Comparison of ENCODE assay signal across 8 cellular contexts in the genomic region with DNA sequence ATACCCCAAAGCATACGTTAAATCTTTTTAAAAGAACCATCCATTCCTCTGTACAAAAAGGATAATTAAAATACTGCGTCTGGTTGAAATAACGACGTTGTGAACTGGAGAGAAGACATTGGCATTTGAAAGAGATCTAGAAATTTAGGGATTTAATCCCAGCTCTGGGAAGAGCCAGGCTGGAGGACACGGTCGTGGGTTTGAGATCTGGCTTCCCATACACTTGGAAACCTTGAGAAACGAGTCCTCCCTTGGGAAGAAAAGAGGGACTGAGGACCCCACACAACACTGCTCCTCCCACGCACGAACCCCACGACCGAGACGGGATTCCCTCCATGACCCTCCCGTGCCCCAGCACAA. TPM values are rescaled to one million over a fixed set of nuclear protein-coding genes. Genes with fewer than 3 reads are reported as not detected.
A peak's percentile ranks its signal among the peaks of the same experiment; 100 is the strongest.
DNase-seq lines count a peak whose midpoint lies in the region; ATAC-seq and TF ChIP-seq lines count a peak whose summit lies in the region.

No MANE protein-coding gene starts in this region.

- peak overlapping the region; percentile 95 for H3K4me3 Mint-ChIP-seq in activated naive CD4-positive, alpha-beta T cell treated with anti-CD3 and anti-CD28 coated beads, Interleukin-2, amount 50 U/mL, for 24 hours
- peak overlapping the region; percentile 90 to 99 (median 94) for H3K4me3 Mint-ChIP-seq in brain

- H3K4ac ChIP-seq in mesenchymal stem cell (ENCODE audit: low read depth in 1 of 2, low read length in 2 of 2), result peak overlapping the region in 1 of 2 experiments; percentile 13

- peak overlapping the region; percentile 94 for H3K9ac ChIP-seq in mesenchymal stem cell (ENCODE audit: low read length)

- no peak overlapping the region for H2BK12ac ChIP-seq in mesenchymal stem cell (ENCODE audit: low read length in 2 of 2)

- peak overlapping the region; percentile 43 for H3K27ac Mint-ChIP-seq in activated naive CD4-positive, alpha-beta T cell treated with anti-CD3 and anti-CD28 coated beads, Interleukin-2, amount 50 U/mL, for 24 hours
- peak overlapping the region; percentile 93 to 97 (median 96) for H3K27ac Mint-ChIP-seq in brain

- peak overlapping the region; percentile 27 for H2BK120ac ChIP-seq in mesenchymal stem cell (ENCODE audit: low read depth, low read length)

- peak overlapping the region; percentile 23 for H2BK15ac ChIP-seq in mesenchymal stem cell (ENCODE audit: low read depth, poor library complexity, severe bottlenecking)

- TF ChIP-seq CTCF in brain (conservative IDR thresholded peaks at IDR 0.05) (no peak), upper lobe of right lung (IDR thresholded peaks at IDR 0.05) (no peak)

- H3K27me3 Mint-ChIP-seq in activated naive CD4-positive, alpha-beta T cell treated with anti-CD3 and anti-CD28 coated beads, Interleukin-2, amount 50 U/mL, for 24 hours, result no peaks in the 10 kb centered on the region
- H3K27me3 Mint-ChIP-seq in brain, result peaks cover 5% of the 10 kb centered on the region

- peak overlapping the region; percentile 93 for H3K4me2 ChIP-seq in mesenchymal stem cell (ENCODE audit: low read length, poor library complexity, severe bottlenecking)

- H3K9me3 ChIP-seq in mesenchymal stem cell (ENCODE audit: control insufficient read depth, low read length) (no peaks in the 10 kb centered on the region), upper lobe of right lung (no peaks in the 10 kb centered on the region)

- peaks cover 33% of the 10 kb centered on the region for H3K4me1 Mint-ChIP-seq in activated naive CD4-positive, alpha-beta T cell treated with anti-CD3 and anti-CD28 coated beads, Interleukin-2, amount 50 U/mL, for 24 hours
- peaks cover 41% of the 10 kb centered on the region for H3K4me1 Mint-ChIP-seq in brain

- H2AK5ac ChIP-seq in mesenchymal stem cell (ENCODE audit: low read length, severe bottlenecking), result no peak overlapping the region

- H3K4me3 ChIP-seq in mesenchymal stem cell (ENCODE audit: insufficient read depth in 1 of 2, low read depth in 1 of 2, low read length in 2 of 2) (peak overlapping the region; percentile 98 to 99), upper lobe of right lung (peak overlapping the region; percentile 97)

- no peak for DNase-seq in activated naive CD4-positive, alpha-beta T cell (lab: John Stamatoyannopoulos, UW)
- no peak for DNase-seq in mesenchymal stem cell
- DNase-seq in upper lobe of right lung, result no peak
- DNase-seq in NCI-H2081 treated with DMSO at 0.1 percent for 48 hours (lab: John Stamatoyannopoulos, UW), result no peak
- no peak for DNase-seq in RPMI8226

- ATAC-seq in upper lobe of right lung (no peak), HG03135 (IDR thresholded peaks at IDR 0.05; ENCODE audit: unreplicated experiment) (no peak)

- H4K8ac ChIP-seq in mesenchymal stem cell (ENCODE audit: low read length), result no peak overlapping the region

- H3K9me3 Mint-ChIP-seq in activated naive CD4-positive, alpha-beta T cell treated with anti-CD3 and anti-CD28 coated beads, Interleukin-2, amount 50 U/mL, for 24 hours, result no peaks in the 10 kb centered on the region
- H3K9me3 Mint-ChIP-seq in brain, result peaks cover 2 to 16% (median 9%) of the 10 kb centered on the region in 5 experiments

- peaks cover 24% of the 10 kb centered on the region for H3K79me1 ChIP-seq in mesenchymal stem cell (replicated peaks; ENCODE audit: low read length, poor library complexity, severe bottlenecking)

- no peak overlapping the region for H2BK5ac ChIP-seq in mesenchymal stem cell (ENCODE audit: low read depth, low read length, poor library complexity, severe bottlenecking)

- no peak overlapping the region for H3K27ac ChIP-seq in mesenchymal stem cell (ENCODE audit: low read length, poor library complexity, severe bottlenecking)
- peak overlapping the region; percentile 81 for H3K27ac ChIP-seq in upper lobe of right lung

- H3K36me3 ChIP-seq in mesenchymal stem cell (ENCODE audit: control insufficient read depth in 1 of 2, insufficient read depth in 2 of 2, low read depth in 1 of 2, low read length in 2 of 2) (no peaks in the 10 kb centered on the region), upper lobe of right lung (no peaks in the 10 kb centered on the region)

- H3K27me3 ChIP-seq in mesenchymal stem cell (ENCODE audit: control insufficient read depth in 1 of 2, insufficient read depth in 1 of 2, low read length in 2 of 2) (no peaks in the 10 kb centered on the region), upper lobe of right lung (no peaks in the 10 kb centered on the region)

- no peak overlapping the region for H4K91ac ChIP-seq in mesenchymal stem cell (ENCODE audit: low read length)

- no peaks in the 10 kb centered on the region for H3K36me3 Mint-ChIP-seq in activated naive CD4-positive, alpha-beta T cell treated with anti-CD3 and anti-CD28 coated beads, Interleukin-2, amount 50 U/mL, for 24 hours
- H3K36me3 Mint-ChIP-seq in brain, result peaks cover 37% of the 10 kb centered on the region

- peak overlapping the region; percentile 91 for H2AFZ ChIP-seq in mesenchymal stem cell (ENCODE audit: low read depth, low read length)

- intact Hi-C loops in upper lobe of right lung (cut with DNase I), result no loop called here

- peak overlapping the region; percentile 77 to 89 for H3K18ac ChIP-seq in mesenchymal stem cell (ENCODE audit: low read depth in 1 of 2, low read length in 2 of 2)

- no peak overlapping the region for H3K23ac ChIP-seq in mesenchymal stem cell (ENCODE audit: low read length in 2 of 2)

- H3K4me1 ChIP-seq in mesenchymal stem cell (ENCODE audit: control insufficient read depth, insufficient read depth, low read depth, low read length) (peaks cover 4% of the 10 kb centered on the region), upper lobe of right lung (peaks cover 11% of the 10 kb centered on the region)

- no peak overlapping the region for H3K14ac ChIP-seq in mesenchymal stem cell (ENCODE audit: low read length in 2 of 2)

- WGBS in mesenchymal stem cell, result 3% methylated on average over 12 of the region's 13 CpGs

RNA-seq across cellular contexts. Expression of gene ZNF709, which starts 0.6 kb away (rescaled TPM):
- polyA plus RNA-seq in brain (ENCODE audit: insufficient read depth, low read depth, low replicate concordance), result 0.63 TPM
- polyA plus RNA-seq in mesenchymal stem cell (2013, experiment 1 of 2), result 0.66 TPM
- polyA plus RNA-seq in mesenchymal stem cell (2013, experiment 2 of 2), result 0.68 TPM
- 2.6 TPM for total RNA-seq in upper lobe of right lung

RNA-seq across cellular contexts. Expression of gene ZNF443, which starts 43.2 kb away (rescaled TPM):
- polyA plus RNA-seq in brain (ENCODE audit: insufficient read depth, low read depth, low replicate concordance), result 1.1 TPM
- polyA plus RNA-seq in mesenchymal stem cell (2013, experiment 1 of 2), result 0.57 TPM
- 0.70 TPM for polyA plus RNA-seq in mesenchymal stem cell (2013, experiment 2 of 2)
- 3.8 TPM for total RNA-seq in upper lobe of right lung
